In genomic region chr9:129823934-129824601, GRCh38 we compare ENCODE assay signal across 8 cellular contexts. TPM values are rescaled to one million over a fixed set of nuclear protein-coding genes. Genes with fewer than 3 reads are reported as not detected.
DNase-seq lines count a peak whose midpoint lies in the region; ATAC-seq, FAIRE-seq and TF ChIP-seq lines count a peak whose summit lies in the region.

Gene TOR1A (minus strand): TSS chr9:129824136. CDS start chr9:129824085, 51 bp downstream.

- CTCF ChIA-PET in BJ (lab: Yijun Ruan, JAX) = no interaction called here
- CTCF ChIA-PET in HepG2 (lab: Yijun Ruan, JAX; ENCODE audit: low intra/inter-chr PET ratio, low total read pairs) = no interaction called here

- H3K36me3 ChIP-seq in BJ (ENCODE audit: control insufficient read depth, insufficient read depth, low read length) (peaks cover 13% of the 10 kb centered on the region), HepG2 (replicated peaks in 1 of 2; ENCODE audit: control insufficient read depth in 1 of 2, insufficient read depth in 2 of 2, low read length in 2 of 2) (peaks cover 6 to 23% of the 10 kb centered on the region in 2 experiments; a peak in 4 of 5 replicates)

- TF ChIP-seq EP300 in HepG2 (IDR thresholded peaks at IDR 0.05; ENCODE audit: low read depth in 2 of 2, low read length in 2 of 2) (no peak), HepG2 (CRISPR knock-in tag; IDR thresholded peaks at IDR 0.05; ENCODE audit: borderline replicate concordance) (no peak; the same call in none of the 2 replicates)

- POLR2A ChIA-PET in BJ (lab: Charles Lee) = no interaction called here
- POLR2A ChIA-PET in HepG2 (lab: Yijun Ruan, JAX) = interaction anchor here (1.0 to 2.0 kb wide), 3 partner anchors 10 to 13 kb away, joined by 5 to 11 read pairs (median 6); no protein-coding TSS in a partner anchor

- FAIRE-seq in HepG2 (lab: Jason Lieb, UNC) = peak; percentile 77

- 6% methylated on average over 26 of the region's 47 CpGs for WGBS in HepG2 (ENCODE audit: low lambda C conversion rate)

- in situ Hi-C loops in HepG2 (cut with HindIII; ENCODE audit: extremely low pct_ligation_motif_present, low pct_unique_long_range_greater_than_20kb) = no loop called here

- intact Hi-C loops in HepG2 (cut with micrococcal nuclease; ENCODE audit: unreplicated experiment) = no loop called here

- H4K20me1 ChIP-seq in HepG2 (ENCODE audit: insufficient read depth, low read length) = no peaks in the 10 kb centered on the region

- no peak within 1 kb of the TSS for H2AFZ ChIP-seq in HepG2 (ENCODE audit: low read length)

- peak within 1 kb of the TSS; percentile 87 for H3K9ac ChIP-seq in HepG2 (ENCODE audit: insufficient read depth, low read depth, low read length)

- peaks cover 7% of the 10 kb centered on the region for H3K4me1 ChIP-seq in HepG2 (ENCODE audit: insufficient read depth, low read length)

- H3K27me3 ChIP-seq in BJ (ENCODE audit: control insufficient read depth, insufficient read depth, low read length) (no peaks in the 10 kb centered on the region), HepG2 (ENCODE audit: control insufficient read depth in 1 of 2, insufficient read depth in 2 of 2, low read length in 2 of 2) (no peaks in the 10 kb centered on the region)

- H3K4me2 ChIP-seq in HepG2 (ENCODE audit: low read depth, low read length) = peak within 1 kb of the TSS; percentile 94

- peak; percentile 76 for DNase-seq in BJ (ENCODE audit: low read depth)
- DNase-seq in NCI-H748 treated with DMSO at 0.1 percent for 48 hours (lab: John Stamatoyannopoulos, UW) = peak; percentile 89
- DNase-seq in activated CD4-positive, alpha-beta T cell treated with anti-CD3 and anti-CD28 coated beads, Interleukin-2, amount 50 U/mL, for 4 hours = peak; percentile 90 to 94
- DNase-seq in dermis microvascular lymphatic vessel endothelial cell (ENCODE audit: low read depth in 2 of 2) = peak; percentile 91 to 95
- DNase-seq in HepG2 (ENCODE audit: low spot score) = peak; percentile 92
- peak; percentile 92 for DNase-seq in stimulated activated CD4-positive, alpha-beta T cell treated with anti-CD3 and anti-CD28 coated beads, Interleukin-4, amount 100 ng/mL, for 1 hour

- H3K79me2 ChIP-seq in HepG2 (ENCODE audit: insufficient read depth, low read length) = peaks cover 9% of the 10 kb centered on the region

- TF ChIP-seq RAD21 in HepG2 (CRISPR knock-in tag; IDR thresholded peaks at IDR 0.05) = peak; percentile 36

- H3K27ac ChIP-seq in HepG2 (ENCODE audit: extremely low read length, insufficient read depth, low read length) = peak within 1 kb of the TSS; percentile 72

- BruUV-seq in HepG2 (replicated peaks; lab: Mats Ljungman, UMichigan) = no TSS peak

- no peaks in the 10 kb centered on the region for H3K9me3 ChIP-seq in HepG2 (ENCODE audit: low read length)

- peak within 1 kb of the TSS; percentile 96 for H3K4me3 ChIP-seq in BJ (ENCODE audit: low read depth, low read length)
- peak within 1 kb of the TSS; percentile 78 to 90 (median 83) for H3K4me3 ChIP-seq in HepG2 (replicated peaks in 1 of 3; ENCODE audit: insufficient read depth in 1 of 3, low read depth in 2 of 3, low read length in 3 of 3)

- ATAC-seq in GM19328 (IDR thresholded peaks at IDR 0.05; ENCODE audit: unreplicated experiment) (peak; percentile 80), HG03521 (IDR thresholded peaks at IDR 0.05; ENCODE audit: unreplicated experiment) (peak; percentile 87), HepG2 (peak; percentile 95)

- peak; percentile 77 to 93 for TF ChIP-seq POLR2A in HepG2 (IDR thresholded peaks at IDR 0.05; ENCODE audit: insufficient read depth in 1 of 2, low read depth in 2 of 2, low read length in 2 of 2)

- no peak for TF ChIP-seq CTCF in BJ (IDR thresholded peaks at IDR 0.05; ENCODE audit: insufficient read depth, low read depth, low read length)
- 0 out of 2 replicates have a peak, but pooled peaks have one; percentile 2 for TF ChIP-seq CTCF in HepG2 (CRISPR knock-in tag; IDR thresholded peaks at IDR 0.05)

TF ChIP-seq in HepG2, 621 proteins besides CTCF, POLR2A, EP300 and RAD21 (continues in another document):
- TF ChIP-seq ATF7 (IDR thresholded peaks at IDR 0.05) (no peak), ATF7 (CRISPR knock-in tag; IDR thresholded peaks at IDR 0.05) (no peak), NR1H2 (CRISPR knock-in tag; IDR thresholded peaks at IDR 0.05; ENCODE audit: borderline replicate concordance, low read depth) (no peak), ZHX1 (CRISPR knock-in tag; IDR thresholded peaks at IDR 0.05; ENCODE audit: low read depth) (peak; percentile 100), ZNF24 (IDR thresholded peaks at IDR 0.05) (no peak), POLR2G (IDR thresholded peaks at IDR 0.05; ENCODE audit: low read depth, low read length) (peak; percentile 90), MTA1 (CRISPR knock-in tag; IDR thresholded peaks at IDR 0.05; ENCODE audit: borderline replicate concordance) (peak; percentile 26; the same call in 1 of the 2 replicates), SETDB1 (CRISPR knock-in tag; IDR thresholded peaks at IDR 0.05; ENCODE audit: borderline replicate concordance) (no peak), RARA (CRISPR knock-in tag; IDR thresholded peaks at IDR 0.05) (peak; percentile 44), ZNF451 (CRISPR knock-in tag; IDR thresholded peaks at IDR 0.05) (0 out of 2 replicates have a peak, but pooled peaks have one; percentile 71), AGO1 (IDR thresholded peaks at IDR 0.05; ENCODE audit: low read depth, low read length, poor library complexity, severe bottlenecking) (no peak), ZSCAN20 (CRISPR knock-in tag; IDR thresholded peaks at IDR 0.05; ENCODE audit: borderline replicate concordance) (no peak; the same call in 1 of the 2 replicates), HIVEP1 (CRISPR knock-in tag; IDR thresholded peaks at IDR 0.05) (peak; percentile 72; the same call in 1 of the 2 replicates), ZMYM4 (CRISPR knock-in tag; IDR thresholded peaks at IDR 0.05) (peak; percentile 91)
- TF ChIP-seq, protein P1, sequence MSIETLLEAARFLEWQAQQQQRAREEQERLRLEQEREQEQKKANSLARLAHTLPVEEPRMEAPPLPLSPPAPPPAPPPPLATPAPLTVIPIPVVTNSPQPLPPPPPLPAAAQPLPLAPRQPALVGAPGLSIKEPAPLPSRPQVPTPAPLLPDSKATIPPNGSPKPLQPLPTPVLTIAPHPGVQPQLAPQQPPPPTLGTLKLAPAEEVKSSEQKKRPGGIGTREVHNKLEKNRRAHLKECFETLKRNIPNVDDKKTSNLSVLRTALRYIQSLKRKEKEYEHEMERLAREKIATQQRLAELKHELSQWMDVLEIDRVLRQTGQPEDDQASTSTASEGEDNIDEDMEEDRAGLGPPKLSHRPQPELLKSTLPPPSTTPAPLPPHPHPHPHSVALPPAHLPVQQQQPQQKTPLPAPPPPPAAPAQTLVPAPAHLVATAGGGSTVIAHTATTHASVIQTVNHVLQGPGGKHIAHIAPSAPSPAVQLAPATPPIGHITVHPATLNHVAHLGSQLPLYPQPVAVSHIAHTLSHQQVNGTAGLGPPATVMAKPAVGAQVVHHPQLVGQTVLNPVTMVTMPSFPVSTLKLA (IDR thresholded peaks at IDR 0.05) = peak; percentile 99

RNA-seq across cellular contexts. Expression of gene TOR1A, which starts in this region (rescaled TPM):
- polyA plus RNA-seq in BJ (2011; rRNA removed) (78.8 and 93.2 TPM in 2 replicates), HepG2 (2011; rRNA removed) (39.6 and 41.4 TPM in 2 replicates)
- polyA minus RNA-seq in BJ (2011; rRNA and poly(A)+ RNA removed) = 28.0 and 39.4 TPM in 2 replicates
- total RNA-seq in dermis microvascular lymphatic vessel endothelial cell (22.9 and 27.4 TPM in 2 replicates), HepG2 (2016; rRNA removed; fragmentation: Illumina TruSeq; extraction: Trizol) (18.6 and 31.6 TPM in 2 replicates)
- 6.7 and 8.0 TPM in 2 replicates for total RNA-seq in HepG2 (2016; cell fraction: cytosol; rRNA removed; fragmentation: Illumina TruSeq; extraction: Trizol; ENCODE audit: low read depth)
- total RNA-seq in HepG2 (2016; cell fraction: insoluble cytoplasmic fraction; rRNA removed; fragmentation: Illumina TruSeq; extraction: Trizol) = 19.9 and 29.3 TPM in 2 replicates
- total RNA-seq in HepG2 (2016; cell fraction: membrane; rRNA removed; fragmentation: Illumina TruSeq; extraction: Trizol) = 15.5 and 16.3 TPM in 2 replicates
- total RNA-seq in HepG2 (2016; cell fraction: nucleus; rRNA removed; fragmentation: Illumina TruSeq; extraction: Trizol) = 28.0 and 32.7 TPM in 2 replicates
- polyA plus RNA-seq in HepG2 (2011; cell fraction: cytosol; rRNA removed) = 45.2 and 49.1 TPM in 2 replicates
- polyA plus RNA-seq in HepG2 (2011; cell fraction: nucleus; rRNA removed) = 18.7 and 22.3 TPM in 2 replicates
- polyA plus RNA-seq in HepG2 (2012) = 21.5 and 23.6 TPM in 2 replicates
- 6.1 and 7.7 TPM in 2 replicates for polyA plus RNA-seq in HepG2 (2016; cell fraction: cytosol; fragmentation: Illumina TruSeq; extraction: Trizol; ENCODE audit: low read depth)
- 22.1 and 24.0 TPM in 2 replicates for polyA plus RNA-seq in HepG2 (2016; cell fraction: insoluble cytoplasmic fraction; fragmentation: Illumina TruSeq; extraction: Trizol; ENCODE audit: low read depth)
- 12.0 and 13.6 TPM in 2 replicates for polyA plus RNA-seq in HepG2 (2016; cell fraction: membrane; fragmentation: Illumina TruSeq; extraction: Trizol; ENCODE audit: low read depth)
- 48.4 and 49.7 TPM in 2 replicates for polyA plus RNA-seq in HepG2 (2016; cell fraction: nucleus; fragmentation: Illumina TruSeq; extraction: Trizol; ENCODE audit: insufficient read depth, low read depth)
- polyA minus RNA-seq in HepG2 (2011; rRNA and poly(A)+ RNA removed; ENCODE audit: low replicate concordance) = 35.9 and 66.9 TPM in 2 replicates
- 17.9 TPM in 2 replicates for polyA minus RNA-seq in HepG2 (2011; cell fraction: cytosol; rRNA and poly(A)+ RNA removed)
- 23.1 and 23.7 TPM in 2 replicates for polyA minus RNA-seq in HepG2 (2011; cell fraction: nucleus; rRNA and poly(A)+ RNA removed)

Comparison
In these comparisons a context has a peak if more than half of its experiments do, and no peak if none do; other contexts are left out.
1. Peak in every context shown above with its lines: DNase-seq, ATAC-seq, H3K4me3 ChIP-seq and H3K27ac ChIP-seq.